Comparison of ENCODE assay signal across 1 cellular context in genomic region chr17:47717845-47718621, GRCh38.
TF ChIP-seq lines count a peak whose summit lies in the region.

No MANE protein-coding gene starts in this region.

TF ChIP-seq in GM12878, 131 proteins besides CTCF, POLR2A, EP300 and RAD21:
- TF ChIP-seq CEBPZ (IDR thresholded peaks at IDR 0.05; ENCODE audit: low read depth, low read length): no peak
- peak; percentile 72 for TF ChIP-seq PKNOX1 (IDR thresholded peaks at IDR 0.05)
